ENCODE assay signal across 8 cellular contexts in genomic region chr11:71710071-71710704, GRCh38.
DNase-seq lines count a peak whose midpoint lies in the region; ATAC-seq and TF ChIP-seq lines count a peak whose summit lies in the region.
"Not testable (repeated sequence)": the region's sequence is repeated elsewhere in the genome, so short reads cannot be mapped to it uniquely, and the experiment has no call there.

No MANE protein-coding gene starts in this region.

- not testable (repeated sequence) for H3K4me3 ChIP-seq in GM23338; prostate gland; thyroid gland (replicated peaks in 1 of 3)

- not testable (repeated sequence) for TF ChIP-seq CTCF in GM23338 (conservative IDR thresholded peaks at IDR 0.05; ENCODE audit: low read depth in 2 of 2); prostate gland (IDR thresholded peaks at IDR 0.05); thyroid gland (IDR thresholded peaks at IDR 0.05)

- not testable (repeated sequence) for H3K27me3 ChIP-seq in GM23338 (ENCODE audit: insufficient read depth); prostate gland (replicated peaks; ENCODE audit: insufficient read depth); thyroid gland

- H3F3A ChIP-seq in GM23338 (replicated peaks; ENCODE audit: low read depth): not testable (repeated sequence)

- not testable (repeated sequence) for H4K20me1 ChIP-seq in GM23338 (replicated peaks; ENCODE audit: insufficient read depth)

- not testable (repeated sequence) for H3K9me2 ChIP-seq in GM23338 (ENCODE audit: insufficient read depth)

- H3K27me3 Mint-ChIP-seq in GM23338 (ENCODE audit: insufficient read depth, low read depth, poor library complexity): not testable (repeated sequence)

- H3K27ac Mint-ChIP-seq in GM23338: not testable (repeated sequence)

- not testable (repeated sequence) for ATAC-seq in GM23338

- DNase-seq in GM23338 (ENCODE audit: low spot score): peak; percentile 18
- peak; percentile 4 for DNase-seq in NCI-H69 (lab: John Stamatoyannopoulos, UW)
- DNase-seq in activated CD4-positive, alpha-beta T cell treated with anti-CD3 and anti-CD28 coated beads for 1 hour: peak; percentile 19
- peak; percentile 40 for DNase-seq in activated effector memory CD4-positive, alpha-beta T cell treated with Interleukin-2 at 50 U/mL for 16 hours
- peak; percentile 52 for DNase-seq in ecto neural progenitor cell (ENCODE audit: low spot score)
- DNase-seq in kidney tubule cell (ENCODE audit: low spot score): peak; percentile 73
- peak; percentile 9 for DNase-seq in prostate gland (ENCODE audit: low spot score)
- DNase-seq in thyroid gland: peak; percentile 85 to 86

- H3K9me3 ChIP-seq in prostate gland, thyroid gland: not testable (repeated sequence)

- not testable (repeated sequence) for H3K36me3 ChIP-seq in GM23338 (ENCODE audit: insufficient read depth); prostate gland; thyroid gland

- H2AFZ ChIP-seq in GM23338: not testable (repeated sequence)

- WGBS in prostate gland: 17% methylated on average over 17 of the region's 17 CpGs
- 28 to 30% methylated on average over 17 of the region's 17 CpGs for WGBS in thyroid gland, 2 donors

- intact Hi-C loops in prostate gland (cut with DNase I); thyroid gland (cut with DNase I): not testable (repeated sequence)

- not testable (repeated sequence) for H3K79me2 ChIP-seq in GM23338 (replicated peaks; ENCODE audit: insufficient read depth)

- H3K27ac ChIP-seq in GM23338 (ENCODE audit: low read depth); prostate gland: not testable (repeated sequence)
- peak overlapping the region; percentile 76 to 93 (median 84) for H3K27ac ChIP-seq in thyroid gland

- H3K9me3 Mint-ChIP-seq in GM23338: not testable (repeated sequence)

- H3K36me3 Mint-ChIP-seq in GM23338 (ENCODE audit: low read depth): not testable (repeated sequence)

- not testable (repeated sequence) for TF ChIP-seq POLR2A in prostate gland (IDR thresholded peaks at IDR 0.05)
- TF ChIP-seq POLR2A in thyroid gland (IDR thresholded peaks at IDR 0.05): peak in 1 of 2 donors; percentile 38

- H3K4me2 ChIP-seq in GM23338: not testable (repeated sequence)

- H3K4me1 ChIP-seq in GM23338 (ENCODE audit: insufficient read depth); prostate gland (replicated peaks); thyroid gland: not testable (repeated sequence)

- not testable (repeated sequence) for H3K4me3 Mint-ChIP-seq in GM23338

- H3K4me1 Mint-ChIP-seq in GM23338: peaks cover 19% of the 10 kb centered on the region

Comparison
In these comparisons a context has a peak if more than half of its experiments do, and no peak if none do; other contexts are left out.
1. DNase-seq: peak in every context shown above with its lines; median percentile 86 in thyroid gland; 73 in kidney tubule cell; 52 in ecto neural progenitor cell; 40 in activated effector memory CD4-positive, alpha-beta T cell treated with Interleukin-2 at 50 U/mL for 16 hours; 19 in activated CD4-positive, alpha-beta T cell treated with anti-CD3 and anti-CD28 coated beads for 1 hour; 18 in GM23338; 9 in prostate gland; 4 in NCI-H69.